ENCODE assay signal across 26 cellular contexts in genomic region chr11:113626736-113627135, GRCh38.
"Had no signal": no experiment of that assay in that cellular context is flagged by ENCODE, and none has a peak within 500 bp of the region (broad histone marks: within the 10 kb centered on the region; RNA-seq: fewer than 3 reads in every experiment).

No MANE protein-coding gene starts in this region.

- H3K4me3 ChIP-seq: dorsolateral prefrontal cortex, esophagus squamous epithelium, heart left ventricle, ovary, spleen, thoracic aorta, transverse colon had no signal

- FAIRE-seq: endometrium, frontal cortex, islet of Langerhans had no signal

- H3K9me3 Mint-ChIP-seq: stimulated activated memory B cell treated with anti-CD40 and anti-IgM and Interleukin-4, amounts not matched to agents 10 μg/mL and 1 μg/mL and 100 μg/mL, for 72 hours; stimulated activated naive CD8-positive, alpha-beta T cell treated with anti-CD3 and anti-CD28 coated beads, Interleukin-15, Interleukin-2, amounts not matched to agents 100 ng/mL and 50 ng/mL, for 24 hours had no signal

- H3K4me1 ChIP-seq: esophagus squamous epithelium, heart left ventricle, spleen, transverse colon had no signal

- H3K36me3 ChIP-seq: esophagus squamous epithelium, heart left ventricle, neutrophil, ovary, spleen, thoracic aorta, transverse colon had no signal

- ATAC-seq: heart left ventricle; naive thymus-derived CD4-positive, alpha-beta T cell; right cardiac atrium; stimulated activated memory B cell treated with anti-CD40 and anti-IgM and Interleukin-4, amounts not matched to agents 10 μg/mL and 1 μg/mL and 100 μg/mL, for 72 hours had no signal

- H3K36me3 Mint-ChIP-seq: naive thymus-derived CD4-positive, alpha-beta T cell; stimulated activated memory B cell treated with anti-CD40 and anti-IgM and Interleukin-4, amounts not matched to agents 10 μg/mL and 1 μg/mL and 100 μg/mL, for 72 hours had no signal

- H3K4me1 Mint-ChIP-seq: naive thymus-derived CD4-positive, alpha-beta T cell; stimulated activated memory B cell treated with anti-CD40 and anti-IgM and Interleukin-4, amounts not matched to agents 10 μg/mL and 1 μg/mL and 100 μg/mL, for 72 hours had no signal

- H3K27ac ChIP-seq: dorsolateral prefrontal cortex, epithelial cell of prostate, esophagus squamous epithelium, heart left ventricle, neutrophil, ovary, spleen, thoracic aorta, transverse colon had no signal

- DNase-seq: central memory CD4-positive, alpha-beta T cell; cortex of kidney; dorsolateral prefrontal cortex; effector CD8-positive, alpha-beta T cell; esophagus squamous epithelium; heart left ventricle; hippocampal formation; kidney glomerular epithelial cell; mammary epithelial cell; naive thymus-derived CD4-positive, alpha-beta T cell; ovary; right cardiac atrium; spleen; stimulated activated CD4-positive, alpha-beta T cell treated with anti-CD3 and anti-CD28 coated beads, Interleukin-15, amount 100 ng/mL, for 24 hours; stimulated activated CD4-positive, alpha-beta T cell treated with anti-CD3 and anti-CD28 coated beads, Interleukin-1b, Interleukin-23, amount 100 ng/mL, for 48 hours; stimulated activated CD4-positive, alpha-beta T cell treated with anti-CD3 and anti-CD28 coated beads, Interleukin-4, amount 100 ng/mL, for 24 hours; substantia nigra; transverse colon had no signal

- H3K4me3 Mint-ChIP-seq: naive thymus-derived CD4-positive, alpha-beta T cell; stimulated activated memory B cell treated with anti-CD40 and anti-IgM and Interleukin-4, amounts not matched to agents 10 μg/mL and 1 μg/mL and 100 μg/mL, for 72 hours; stimulated activated naive CD8-positive, alpha-beta T cell treated with anti-CD3 and anti-CD28 coated beads, Interleukin-15, Interleukin-2, amounts not matched to agents 100 ng/mL and 50 ng/mL, for 24 hours had no signal

- H3K27me3 ChIP-seq: dorsolateral prefrontal cortex, neutrophil, ovary, transverse colon had no signal

- H3K27ac Mint-ChIP-seq: naive thymus-derived CD4-positive, alpha-beta T cell; stimulated activated memory B cell treated with anti-CD40 and anti-IgM and Interleukin-4, amounts not matched to agents 10 μg/mL and 1 μg/mL and 100 μg/mL, for 72 hours; stimulated activated naive CD8-positive, alpha-beta T cell treated with anti-CD3 and anti-CD28 coated beads, Interleukin-15, Interleukin-2, amounts not matched to agents 100 ng/mL and 50 ng/mL, for 24 hours had no signal

- H3K9me3 ChIP-seq: esophagus squamous epithelium, heart left ventricle, neutrophil, ovary, spleen, thoracic aorta, transverse colon had no signal
